ENCODE assay signal across 26 cellular contexts in the genomic region with DNA sequence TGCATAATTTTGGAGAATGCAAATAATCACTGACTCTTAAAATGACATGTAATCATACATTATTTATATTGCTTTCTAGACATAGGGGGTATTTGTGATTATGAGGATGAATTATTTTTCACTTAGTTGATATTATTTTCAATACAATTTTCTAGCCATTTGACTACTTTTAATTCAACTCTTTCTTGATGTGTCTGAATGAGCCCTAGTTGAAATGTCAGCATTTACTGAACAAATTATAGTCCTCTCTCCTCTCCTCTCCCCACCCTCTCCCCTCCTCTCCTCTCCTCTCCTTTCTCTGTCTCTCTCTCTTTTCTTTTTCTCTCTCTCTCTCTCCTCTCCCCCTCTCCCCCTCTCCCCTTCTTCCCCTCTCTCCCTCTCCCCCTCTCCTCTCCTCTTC.
"Had no signal": no experiment of that assay in that cellular context is flagged by ENCODE, and none has a peak within 500 bp of the region (broad histone marks: within the 10 kb centered on the region; RNA-seq: fewer than 3 reads in every experiment).

No MANE protein-coding gene starts in this region.

- ATAC-seq: stimulated activated effector memory CD8-positive, alpha-beta T cell treated with anti-CD3 and anti-CD28 coated beads, Interleukin-12 subunit alpha, Interleukin-12 subunit beta, amount 100 ng/mL, for 72 hours; stimulated activated memory B cell treated with anti-CD40 and anti-IgM and Interleukin-4, amounts not matched to agents 10 μg/mL and 1 μg/mL and 100 μg/mL, for 72 hours; stimulated activated naive B cell treated with anti-CD40 and anti-IgM and Interleukin-4, amounts not matched to agents 10 μg/mL and 1 μg/mL and 100 μg/mL, for 72 hours; stimulated activated naive CD8-positive, alpha-beta T cell treated with anti-CD3 and anti-CD28 coated beads, Interleukin-15, amount 100 ng/mL, for 72 hours; stimulated activated naive CD8-positive, alpha-beta T cell treated with anti-CD3 and anti-CD28 coated beads, Interleukin-15, Interleukin-2, amounts not matched to agents 100 U/mL and 50 U/mL, for 24 hours; upper lobe of right lung had no signal

- H3K4me3 ChIP-seq: stomach, suprapubic skin, testis, thoracic aorta, thyroid gland, tibial artery, tibial nerve, transverse colon, upper lobe of left lung, upper lobe of right lung, uterus, vagina had no signal

- H3K4me1 ChIP-seq: stomach, suprapubic skin, testis, thyroid gland, tibial artery, tibial nerve, transverse colon, upper lobe of left lung, upper lobe of right lung, uterus, vagina had no signal

- FAIRE-seq: urothelium cell line had no signal

- H3K27ac ChIP-seq: stomach, suprapubic skin, testis, thoracic aorta, thyroid gland, tibial artery, tibial nerve, transverse colon, upper lobe of left lung, upper lobe of right lung, uterus, vagina had no signal

- H3K9me3 ChIP-seq: stomach, suprapubic skin, testis, thyroid gland, transverse colon, upper lobe of left lung, upper lobe of right lung, uterus, vagina had no signal

- H3K36me3 ChIP-seq: suprapubic skin, thyroid gland, uterus had no signal

- H3K27me3 ChIP-seq: stomach, suprapubic skin, testis, thyroid gland, tibial artery, tibial nerve, transverse colon, upper lobe of left lung, upper lobe of right lung, uterus, vagina had no signal

- DNase-seq: stimulated activated CD4-positive, alpha-beta T cell treated with anti-CD3 and anti-CD28 coated beads, Interleukin-2, amount 100 ng/mL, for 48 hours; stimulated activated CD4-positive, alpha-beta T cell treated with anti-CD3 and anti-CD28 coated beads, Interleukin-4, amount 100 ng/mL, for 1 hour; stimulated activated CD4-positive, alpha-beta T cell treated with anti-CD3 and anti-CD28 coated beads, Interleukin-4, amount 100 ng/mL, for 24 hours; stimulated activated CD4-positive, alpha-beta T cell treated with anti-CD3 and anti-CD28 coated beads, Interleukin-4, amount 100 ng/mL, for 4 hours; stimulated activated CD8-positive, alpha-beta memory T cell treated with anti-CD3 and anti-CD28 coated beads, Interleukin-4, amount 100 ng/mL, for 48 hours; stimulated activated naive B cell treated with anti-CD40 and anti-IgM and Interleukin-4, amounts not matched to agents 10 μg/mL and 1 μg/mL and 100 μg/mL, for 72 hours; stimulated activated naive CD4-positive, alpha-beta T cell; stimulated activated naive CD4-positive, alpha-beta T cell treated with Interleukin-2 at 50 U/mL for 16 hours; stimulated activated naive CD8-positive, alpha-beta T cell treated with anti-CD3 and anti-CD28 coated beads, Interleukin-15, amount 100 ng/mL, for 72 hours; stimulated activated naive CD8-positive, alpha-beta T cell treated with anti-CD3 and anti-CD28 coated beads, Interleukin-15, Interleukin-2, amounts not matched to agents 100 U/mL and 50 U/mL, for 24 hours; stomach; substantia nigra; testis; thyroid gland; tibial artery; transverse colon; upper lobe of left lung; upper lobe of right lung; uterus had no signal
